Comparison of ENCODE assay signal across 1 cellular context in the genomic region with DNA sequence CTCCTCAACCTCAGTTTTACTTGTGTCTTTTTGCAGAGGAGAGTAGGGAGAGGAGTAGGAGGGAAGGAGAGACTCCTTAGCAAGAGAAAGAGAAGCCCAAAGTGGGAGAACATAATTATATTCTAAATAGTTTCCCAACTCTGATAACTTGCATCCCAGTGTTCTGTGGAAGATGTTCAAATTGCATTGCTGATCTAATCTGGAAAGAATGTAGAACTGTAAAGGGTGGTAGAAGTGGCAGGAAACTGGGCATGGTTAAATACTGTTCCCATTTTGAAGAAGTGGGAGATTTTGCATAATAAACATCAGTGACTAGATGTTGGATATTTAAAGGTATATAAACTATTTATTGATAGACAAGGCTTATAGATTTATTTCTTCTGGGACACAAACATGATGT.
TF ChIP-seq lines count a peak whose summit lies in the region.

No MANE protein-coding gene starts in this region.

TF ChIP-seq in endothelial cell of umbilical vein, 7 proteins besides CTCF, POLR2A, EP300 and RAD21 (continued from another document):
- TF ChIP-seq FOS (IDR thresholded peaks at IDR 0.05; ENCODE audit: borderline replicate concordance, insufficient read depth, low read length) (no peak), GATA2 (IDR thresholded peaks at IDR 0.05; ENCODE audit: insufficient read depth, insufficient read length, low read depth, low read length) (no peak), POLR2AphosphoS5 (IDR thresholded peaks at IDR 0.05; ENCODE audit: insufficient read depth, low read depth, low read length) (no peak), MAX (IDR thresholded peaks at IDR 0.05; ENCODE audit: insufficient read depth, insufficient read length) (no peak)
